3 cellular contexts compared by ENCODE assay signal in the genomic region with DNA sequence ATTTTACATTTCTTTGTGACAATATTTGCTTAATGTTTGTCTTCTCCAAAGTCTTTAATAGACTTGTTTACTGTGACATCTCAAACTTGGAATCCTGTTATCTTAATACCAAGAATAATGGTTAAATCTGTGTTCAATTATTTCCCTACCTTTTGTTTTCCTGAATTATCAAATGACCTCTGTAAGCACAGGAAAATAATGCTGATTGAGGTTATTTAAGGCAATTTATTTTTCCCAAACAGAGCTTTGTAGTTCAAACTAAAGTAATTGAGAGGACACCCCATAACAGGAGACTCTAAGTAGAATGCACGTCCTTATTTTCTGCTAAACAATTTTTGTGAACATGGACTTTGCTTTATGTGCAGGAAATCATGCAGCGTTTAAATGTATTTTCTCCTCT.
TF ChIP-seq lines count a peak whose summit lies in the region.

No MANE protein-coding gene starts in this region.

TF ChIP-seq in IMR-90, 13 proteins besides CTCF, POLR2A, EP300 and RAD21 (continued from another document):
- no peak for TF ChIP-seq MAZ (IDR thresholded peaks at IDR 0.05; ENCODE audit: borderline replicate concordance, low read depth, low read length)

TF ChIP-seq in K562, 482 proteins besides CTCF, POLR2A, EP300 and RAD21 (continued from another document):
- TF ChIP-seq, protein P1, sequence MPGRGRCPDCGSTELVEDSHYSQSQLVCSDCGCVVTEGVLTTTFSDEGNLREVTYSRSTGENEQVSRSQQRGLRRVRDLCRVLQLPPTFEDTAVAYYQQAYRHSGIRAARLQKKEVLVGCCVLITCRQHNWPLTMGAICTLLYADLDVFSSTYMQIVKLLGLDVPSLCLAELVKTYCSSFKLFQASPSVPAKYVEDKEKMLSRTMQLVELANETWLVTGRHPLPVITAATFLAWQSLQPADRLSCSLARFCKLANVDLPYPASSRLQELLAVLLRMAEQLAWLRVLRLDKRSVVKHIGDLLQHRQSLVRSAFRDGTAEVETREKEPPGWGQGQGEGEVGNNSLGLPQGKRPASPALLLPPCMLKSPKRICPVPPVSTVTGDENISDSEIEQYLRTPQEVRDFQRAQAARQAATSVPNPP (IDR thresholded peaks at IDR 0.05; ENCODE audit: borderline replicate concordance, insufficient read depth, insufficient read length) = no peak
TF ChIP-seq in K562: peak in this region for 1.

TF ChIP-seq in HEK293T, 16 proteins besides CTCF, POLR2A, EP300 and RAD21:
- TF ChIP-seq CTBP1 (IDR thresholded peaks at IDR 0.05; ENCODE audit: borderline replicate concordance) (no peak), L3MBTL2 (conservative IDR thresholded peaks at IDR 0.05) (no peak), ELF4 (IDR thresholded peaks at IDR 0.05) (no peak), SP1 (IDR thresholded peaks at IDR 0.05) (no peak), FOXK2 (IDR thresholded peaks at IDR 0.05) (no peak), HDGF (IDR thresholded peaks at IDR 0.05; ENCODE audit: borderline replicate concordance) (no peak), TARDBP (IDR thresholded peaks at IDR 0.05) (no peak), ARNT (IDR thresholded peaks at IDR 0.05) (no peak), BHLHE40 (IDR thresholded peaks at IDR 0.05; ENCODE audit: borderline replicate concordance) (no peak), FOXA1 (IDR thresholded peaks at IDR 0.05) (no peak), NFRKB (IDR thresholded peaks at IDR 0.05) (no peak), FOXM1 (IDR thresholded peaks at IDR 0.05; ENCODE audit: borderline replicate concordance) (no peak), ZNF384 (IDR thresholded peaks at IDR 0.05) (no peak), SUZ12 (IDR thresholded peaks at IDR 0.05) (no peak), LEF1 (IDR thresholded peaks at IDR 0.05; ENCODE audit: borderline replicate concordance) (no peak)
- TF ChIP-seq, protein P2, sequence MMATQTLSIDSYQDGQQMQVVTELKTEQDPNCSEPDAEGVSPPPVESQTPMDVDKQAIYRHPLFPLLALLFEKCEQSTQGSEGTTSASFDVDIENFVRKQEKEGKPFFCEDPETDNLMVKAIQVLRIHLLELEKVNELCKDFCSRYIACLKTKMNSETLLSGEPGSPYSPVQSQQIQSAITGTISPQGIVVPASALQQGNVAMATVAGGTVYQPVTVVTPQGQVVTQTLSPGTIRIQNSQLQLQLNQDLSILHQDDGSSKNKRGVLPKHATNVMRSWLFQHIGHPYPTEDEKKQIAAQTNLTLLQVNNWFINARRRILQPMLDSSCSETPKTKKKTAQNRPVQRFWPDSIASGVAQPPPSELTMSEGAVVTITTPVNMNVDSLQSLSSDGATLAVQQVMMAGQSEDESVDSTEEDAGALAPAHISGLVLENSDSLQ (IDR thresholded peaks at IDR 0.05) = no peak
TF ChIP-seq in HEK293T: peak in this region for 0.
